ENCODE assay signal across 27 cellular contexts in genomic region chr16:71296584-71297133, GRCh38.
"Had no signal": no experiment of that assay in that cellular context is flagged by ENCODE, and none has a peak within 500 bp of the region (broad histone marks: within the 10 kb centered on the region; RNA-seq: fewer than 3 reads in every experiment).

No MANE protein-coding gene starts in this region.

- H3K4me3 ChIP-seq: gastrocnemius medialis, ovary, prostate gland, sigmoid colon, upper lobe of left lung had no signal

- H3K4me1 Mint-ChIP-seq: activated B cell treated with CpG ODN at 0.5 μM for 24 hours; naive thymus-derived CD4-positive, alpha-beta T cell; stimulated activated memory B cell treated with anti-CD40 and anti-IgM and Interleukin-4, amounts not matched to agents 10 μg/mL and 1 μg/mL and 100 μg/mL, for 72 hours; stimulated activated naive CD8-positive, alpha-beta T cell treated with anti-CD3 and anti-CD28 coated beads, Interleukin-15, amount 100 ng/mL, for 72 hours had no signal

- H3K27ac ChIP-seq: gastrocnemius medialis, ovary, prostate gland, sigmoid colon, upper lobe of left lung had no signal

- H3K36me3 Mint-ChIP-seq: activated naive CD4-positive, alpha-beta T cell treated with anti-CD3 and anti-CD28 coated beads, Interleukin-2, amount 50 U/mL, for 72 hours; mesothelial cell of epicardium; stimulated activated memory B cell treated with anti-CD40 and anti-IgM and Interleukin-4, amounts not matched to agents 10 μg/mL and 1 μg/mL and 100 μg/mL, for 72 hours had no signal

- H3K4me3 Mint-ChIP-seq: activated B cell treated with CpG ODN at 0.5 μM for 24 hours; activated CD8-positive, alpha-beta T cell treated with anti-CD3 and anti-CD28 coated beads, Interleukin-2, amount 10 ng/mL, durations not matched to agents 7 days and 5 days; activated T-cell treated with anti-CD3 and anti-CD28 coated beads, Interleukin-2, amount 50 U/mL, for 72 hours; mesothelial cell of epicardium; naive thymus-derived CD4-positive, alpha-beta T cell; stimulated activated memory B cell treated with anti-CD40 and anti-IgM and Interleukin-4, amounts not matched to agents 10 μg/mL and 1 μg/mL and 100 μg/mL, for 72 hours; stimulated activated naive CD8-positive, alpha-beta T cell treated with anti-CD3 and anti-CD28 coated beads, Interleukin-15, amount 100 ng/mL, for 72 hours; T-helper 2 cell treated with Interferon-gamma antibody and Interleukin-4, amounts not matched to agents 5 μg/mL and 100 μg/mL, for 36 hours had no signal

- H3K36me3 ChIP-seq: gastrocnemius medialis, ovary, prostate gland, sigmoid colon, upper lobe of left lung had no signal

- DNase-seq: activated B cell treated with CpG ODN at 0.5 μM for 24 hours; activated CD4-positive, alpha-beta T cell treated with anti-CD3 and anti-CD28 coated beads, Interleukin-2, amount 50 U/mL, for 1 hour; activated CD8-positive, alpha-beta T cell treated with anti-CD3 and anti-CD28 coated beads, Interleukin-2, amount 10 ng/mL, durations not matched to agents 7 days and 5 days; activated naive CD4-positive, alpha-beta T cell; activated T-cell treated with anti-CD3 and anti-CD28 coated beads for 4 hours; activated T-cell treated with anti-CD3 and anti-CD28 coated beads, Interleukin-2, amount 50 U/mL, for 72 hours; effector CD4-positive, alpha-beta T cell; gastrocnemius medialis; glutamatergic neuron; left ventricle myocardium superior; mammary epithelial cell; naive thymus-derived CD4-positive, alpha-beta T cell; ovary; retina; sigmoid colon; small intestine; stimulated activated CD4-positive, alpha-beta T cell treated with anti-CD3 and anti-CD28 coated beads, Interleukin-1b, Interleukin-23, amount 100 ng/mL, for 48 hours; stimulated activated CD4-positive, alpha-beta T cell treated with anti-CD3 and anti-CD28 coated beads, Interleukin-4, amount 100 ng/mL, for 4 hours; stimulated activated CD8-positive, alpha-beta memory T cell treated with anti-CD3 and anti-CD28 coated beads, Interleukin-4, amount 100 ng/mL, for 48 hours; stimulated activated naive CD8-positive, alpha-beta T cell treated with anti-CD3 and anti-CD28 coated beads, Interleukin-15, amount 100 ng/mL, for 72 hours; substantia nigra; upper lobe of left lung had no signal

- H3K27ac Mint-ChIP-seq: activated B cell treated with CpG ODN at 0.5 μM for 24 hours; activated CD8-positive, alpha-beta T cell treated with anti-CD3 and anti-CD28 coated beads, Interleukin-2, amount 10 ng/mL, durations not matched to agents 7 days and 5 days; activated naive CD4-positive, alpha-beta T cell treated with anti-CD3 and anti-CD28 coated beads, Interleukin-2, amount 50 U/mL, for 72 hours; activated T-cell treated with anti-CD3 and anti-CD28 coated beads, Interleukin-2, amount 50 U/mL, for 72 hours; mesothelial cell of epicardium; naive thymus-derived CD4-positive, alpha-beta T cell; stimulated activated memory B cell treated with anti-CD40 and anti-IgM and Interleukin-4, amounts not matched to agents 10 μg/mL and 1 μg/mL and 100 μg/mL, for 72 hours; stimulated activated naive CD8-positive, alpha-beta T cell treated with anti-CD3 and anti-CD28 coated beads, Interleukin-15, amount 100 ng/mL, for 72 hours; T-helper 2 cell treated with Interferon-gamma antibody and Interleukin-4, amounts not matched to agents 5 μg/mL and 100 μg/mL, for 36 hours had no signal

- H3K9me3 ChIP-seq: gastrocnemius medialis, ovary, prostate gland, sigmoid colon, upper lobe of left lung had no signal

- H3K9me3 Mint-ChIP-seq: T-helper 2 cell treated with Interferon-gamma antibody and Interleukin-4, amounts not matched to agents 5 μg/mL and 100 μg/mL, for 36 hours had no signal

- H3K4me1 ChIP-seq: gastrocnemius medialis, prostate gland, sigmoid colon, upper lobe of left lung had no signal

- ATAC-seq: activated CD8-positive, alpha-beta T cell treated with anti-CD3 and anti-CD28 coated beads, Interleukin-2, amount 10 ng/mL, durations not matched to agents 7 days and 5 days; activated naive CD4-positive, alpha-beta T cell treated with anti-CD3 and anti-CD28 coated beads, Interleukin-2, amount 50 U/mL, for 72 hours; activated T-cell treated with anti-CD3 and anti-CD28 coated beads, Interleukin-2, amount 50 U/mL, for 72 hours; gastrocnemius medialis; left ventricle myocardium superior; naive thymus-derived CD4-positive, alpha-beta T cell; stimulated activated memory B cell treated with anti-CD40 and anti-IgM and Interleukin-4, amounts not matched to agents 10 μg/mL and 1 μg/mL and 100 μg/mL, for 72 hours; stimulated activated naive CD8-positive, alpha-beta T cell treated with anti-CD3 and anti-CD28 coated beads, Interleukin-15, amount 100 ng/mL, for 72 hours had no signal

- H3K27me3 ChIP-seq: gastrocnemius medialis, ovary, sigmoid colon, upper lobe of left lung had no signal
